Comparison of ENCODE assay signal across 8 cellular contexts in genomic region chr17:38748329-38749221, GRCh38. TPM values are rescaled to one million over a fixed set of nuclear protein-coding genes. Genes with fewer than 3 reads are reported as not detected.
DNase-seq lines count a peak whose midpoint lies in the region; FAIRE-seq and TF ChIP-seq lines count a peak whose summit lies in the region.

Gene PCGF2, minus strand, starts transcription at chr17:38748336. Its CDS starts 7,934 bp downstream, at chr17:38740402.

- peak within 1 kb of the TSS; percentile 22 to 97 (median 85) for H3K4me3 Mint-ChIP-seq in IgD-negative memory B cell

- H3K27ac ChIP-seq in coronary artery (peak within 1 kb of the TSS; percentile 81 to 89), layer of hippocampus (ENCODE audit: low read depth, low read length) (peak within 1 kb of the TSS; percentile 65)

- H3K4me1 Mint-ChIP-seq in IgD-negative memory B cell, result peaks cover 27 to 33% (median 30%) of the 10 kb centered on the region in 3 donors

- peak; percentile 92 for DNase-seq in D341Med (ENCODE audit: low spot score)
- peak; percentile 65 for DNase-seq in RCC 7860 (ENCODE audit: low spot score)
- peak; percentile 92 for DNase-seq in coronary artery (ENCODE audit: low spot score)
- peak; percentile 54 for DNase-seq in stimulated activated CD8-positive, alpha-beta memory T cell treated with anti-CD3 and anti-CD28 coated beads, Interleukin-4, amount 100 ng/mL, for 48 hours
- DNase-seq in NOMO-1 treated with dmso at 0.1 percent for 144 hours (lab: John Stamatoyannopoulos, UW; ENCODE audit: unreplicated experiment), result no peak
- DNase-seq in GM12892 (ENCODE audit: insufficient read length), result no peak

- peaks cover 0 to 3% (median 0%) of the 10 kb centered on the region in 3 donors for H3K9me3 Mint-ChIP-seq in IgD-negative memory B cell

- no peak for TF ChIP-seq POLR2A in GM12892 (IDR thresholded peaks at IDR 0.05; ENCODE audit: low read depth, low read length)

- peak within 1 kb of the TSS in 2 of 3 donors; percentile 5 to 59 for H3K27ac Mint-ChIP-seq in IgD-negative memory B cell

- H3K36me3 Mint-ChIP-seq in IgD-negative memory B cell, result peaks cover 1% of the 10 kb centered on the region

- no peak for FAIRE-seq in RCC 7860 (lab: Jason Lieb, UNC)
- FAIRE-seq in GM12892 (lab: Jason Lieb, UNC), result no peak

- peaks cover 47% of the 10 kb centered on the region for H3K27me3 Mint-ChIP-seq in IgD-negative memory B cell

- TF ChIP-seq CTCF in coronary artery (IDR thresholded peaks at IDR 0.05), result no peak

- no peaks in the 10 kb centered on the region for H3K27me3 ChIP-seq in layer of hippocampus (ENCODE audit: control insufficient read depth, insufficient read depth, low read length)

- H3K4me3 ChIP-seq in coronary artery, result peak within 1 kb of the TSS; percentile 95

RNA-seq across cellular contexts. Expression of gene PCGF2, which starts in this region (rescaled TPM):
- polyA plus RNA-seq in IgD-negative memory B cell, result not detected
- 2.1 TPM for polyA plus RNA-seq in GM12892 (2012; ENCODE audit: missing spikeins)

Comparison
In these comparisons a context has a peak if more than half of its experiments do, and no peak if none do; other contexts are left out.
1. DNase-seq: peak in D341Med (single experiment), RCC 7860 (single experiment), coronary artery (single experiment) and stimulated activated CD8-positive, alpha-beta memory T cell treated with anti-CD3 and anti-CD28 coated beads, Interleukin-4, amount 100 ng/mL, for 48 hours (single experiment); none in NOMO-1 treated with dmso at 0.1 percent for 144 hours (single experiment) and GM12892 (single experiment).